In the genomic region with DNA sequence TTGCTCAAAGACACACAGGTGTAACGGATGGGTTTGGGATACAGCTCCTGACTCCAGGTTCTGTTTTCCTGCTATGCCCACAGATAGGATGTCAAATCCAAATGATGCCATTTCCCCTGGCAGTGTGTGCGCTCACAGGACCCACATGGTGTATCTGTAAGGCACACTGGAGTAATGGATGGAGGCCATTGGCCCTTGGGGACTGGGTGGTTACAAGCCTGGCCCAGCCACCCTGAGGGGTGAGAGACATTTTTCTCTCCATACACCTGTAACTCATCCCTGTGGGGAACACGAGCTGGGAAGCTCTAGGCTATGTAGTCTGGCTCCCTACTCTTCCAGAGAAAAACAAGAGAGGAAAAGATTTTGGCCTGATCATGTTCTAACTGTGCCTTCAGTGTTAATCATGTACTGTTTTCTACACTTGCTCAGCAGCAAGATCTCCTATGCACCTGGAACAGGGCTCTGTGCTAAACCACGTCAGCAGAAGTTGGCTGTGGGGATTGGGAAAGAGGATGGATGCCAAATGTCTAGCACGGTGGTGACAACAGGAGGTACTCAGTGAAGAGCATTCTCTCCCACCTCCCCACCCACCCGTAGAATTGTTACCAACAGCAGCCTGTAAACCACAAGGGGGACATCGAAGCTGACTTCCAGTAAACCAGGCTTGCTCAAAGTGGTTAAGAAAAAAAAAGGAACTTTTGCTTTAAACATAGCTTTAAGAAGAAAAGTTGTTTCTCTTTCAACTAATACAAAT, we compare ENCODE assay signal across 10 cellular contexts.
DNase-seq lines count a peak whose midpoint lies in the region; ATAC-seq and TF ChIP-seq lines count a peak whose summit lies in the region.
"Had no signal": no experiment of that assay in that cellular context is flagged by ENCODE, and none has a peak within 500 bp of the region (broad histone marks: within the 10 kb centered on the region; RNA-seq: fewer than 3 reads in every experiment).

No MANE protein-coding gene starts in this region.

- peak overlapping the region; percentile 63 to 71 (median 67) for H3K27ac Mint-ChIP-seq in nephron
- H3K27ac Mint-ChIP-seq in nephron progenitor cell: no peak overlapping the region
- H3K27ac Mint-ChIP-seq: dendritic cell treated with granulocyte-macrophage colony-stimulating factor and Interleukin-4, amounts not matched to agents 40 ng/mL and 50 ng/mL, for 4 days had no signal

- H3K9ac ChIP-seq in DND-41 (ENCODE audit: low read depth, low read length): peak overlapping the region; percentile 46

- TF ChIP-seq POLR2A in NB4 (IDR thresholded peaks at IDR 0.05; ENCODE audit: extremely low read depth, insufficient read length): no peak

- peaks cover 28% of the 10 kb centered on the region for H3K4me1 ChIP-seq in DND-41 (ENCODE audit: insufficient read depth, low read length)

- H4K20me1 ChIP-seq in DND-41 (ENCODE audit: insufficient read depth, low read length): no peaks in the 10 kb centered on the region

- H2AFZ ChIP-seq in DND-41 (ENCODE audit: low read depth, low read length): peak overlapping the region; percentile 49

- H3K36me3 Mint-ChIP-seq in nephron (ENCODE audit: low read depth): no peaks in the 10 kb centered on the region
- no peaks in the 10 kb centered on the region for H3K36me3 Mint-ChIP-seq in nephron progenitor cell (ENCODE audit: low read depth)

- peak; percentile 75 for DNase-seq in DND-41
- DNase-seq in NB4 (ENCODE audit: low read depth): peak; percentile 85
- DNase-seq in fibroblast of mammary gland (ENCODE audit: low read depth): no peak
- DNase-seq in epidermal melanocyte (ENCODE audit: insufficient read length, low spot score): no peak
- DNase-seq in AG20443 (ENCODE audit: low spot score): no peak
- no peak for DNase-seq in nephron progenitor cell
- DNase-seq: NCI-H1694 treated with DMSO at 0.1 percent for 48 hours had no signal

- H3K4me3 ChIP-seq in DND-41 (ENCODE audit: low read depth in 1 of 2, low read length in 2 of 2) (peak overlapping the region in 1 of 2 experiments; percentile 44; a peak in 2 of 4 replicates), NB4 (ENCODE audit: low read depth, low read length) (peak overlapping the region; percentile 39), fibroblast of mammary gland (ENCODE audit: control insufficient read depth, low read depth, low read length) (no peak overlapping the region)

- no peaks in the 10 kb centered on the region for H3K36me3 ChIP-seq in DND-41 (ENCODE audit: insufficient read depth, low read length)

- H3K4me2 ChIP-seq in DND-41 (ENCODE audit: insufficient read depth, low read length): peak overlapping the region; percentile 57

- H3K9me3 Mint-ChIP-seq in nephron (no peaks in the 10 kb centered on the region), nephron progenitor cell (no peaks in the 10 kb centered on the region)
- H3K9me3 Mint-ChIP-seq: dendritic cell treated with granulocyte-macrophage colony-stimulating factor and Interleukin-4, amounts not matched to agents 40 ng/mL and 50 ng/mL, for 4 days had no signal

- TF ChIP-seq CTCF in DND-41 (IDR thresholded peaks at IDR 0.05; ENCODE audit: borderline replicate concordance, extremely low read depth, low read length, poor library complexity, severe bottlenecking) (peak; percentile 51), NB4 (IDR thresholded peaks at IDR 0.05; ENCODE audit: low read depth, low read length) (peak; percentile 10), fibroblast of mammary gland (conservative IDR thresholded peaks at IDR 0.05; ENCODE audit: control insufficient read depth, insufficient read depth, low read depth, low read length) (peak; percentile 18), nephron (IDR thresholded peaks at IDR 0.05; ENCODE audit: unreplicated experiment in 3 of 3) (peak in 1 of 3 experiments; percentile 12), nephron progenitor cell (IDR thresholded peaks at IDR 0.05) (no peak)

- H3K4me1 Mint-ChIP-seq in nephron (peaks cover 66% of the 10 kb centered on the region), nephron progenitor cell (peaks cover 35% of the 10 kb centered on the region)

- no peak overlapping the region for H3K4me3 Mint-ChIP-seq in nephron
- H3K4me3 Mint-ChIP-seq in nephron progenitor cell: no peak overlapping the region
- H3K4me3 Mint-ChIP-seq: dendritic cell treated with granulocyte-macrophage colony-stimulating factor and Interleukin-4, amounts not matched to agents 40 ng/mL and 50 ng/mL, for 4 days had no signal

- ATAC-seq in DND-41 (ENCODE audit: insufficient read depth, low read depth) (peak; percentile 89), GM21528 (IDR thresholded peaks at IDR 0.05; ENCODE audit: low FRiP score, unreplicated experiment) (no peak)

- no peaks in the 10 kb centered on the region for H3K27me3 ChIP-seq in DND-41 (ENCODE audit: insufficient read depth, low read length, poor library complexity)

- peak overlapping the region; percentile 88 for H3K27ac ChIP-seq in DND-41 (ENCODE audit: low read length)

- no peaks in the 10 kb centered on the region for H3K79me2 ChIP-seq in DND-41 (ENCODE audit: insufficient read depth, low read length)

- H3K27me3 Mint-ChIP-seq in nephron (ENCODE audit: low read depth) (peaks cover 3% of the 10 kb centered on the region), nephron progenitor cell (ENCODE audit: low read depth, poor library complexity) (no peaks in the 10 kb centered on the region)

- no peaks in the 10 kb centered on the region for H3K9me3 ChIP-seq in DND-41 (ENCODE audit: insufficient read depth, low read length, severe bottlenecking)

Comparison
In these comparisons a context has a peak if more than half of its experiments do, and no peak if none do; other contexts are left out.
1. DNase-seq: peak in DND-41 (single experiment) and NB4 (single experiment); none in fibroblast of mammary gland (single experiment), epidermal melanocyte (single experiment), AG20443 (single experiment) and nephron progenitor cell (single experiment).